8 cellular contexts compared by ENCODE assay signal in the genomic region with DNA sequence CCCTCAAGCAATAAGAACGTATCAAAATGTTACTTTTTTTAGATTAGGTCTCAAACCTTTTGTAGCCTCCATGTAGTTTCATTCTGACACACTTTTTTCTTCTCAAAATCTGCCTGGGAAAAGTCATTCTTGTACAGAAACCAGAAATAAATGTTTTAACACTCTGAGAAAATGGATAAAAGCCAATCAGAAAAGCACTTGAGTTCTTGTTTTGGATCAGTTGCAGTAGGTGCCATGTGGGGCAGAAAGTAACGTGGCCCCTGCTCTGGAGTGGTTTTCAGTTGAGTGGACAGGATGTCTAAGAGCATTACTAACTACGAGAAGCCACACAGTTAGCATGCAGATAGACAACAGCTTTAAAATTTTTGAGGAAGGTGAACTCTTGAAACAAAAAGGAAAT. TPM values are rescaled to one million over a fixed set of nuclear protein-coding genes. Genes with fewer than 3 reads are reported as not detected.
A peak's percentile ranks its signal among the peaks of the same experiment; 100 is the strongest.
DNase-seq lines count a peak whose midpoint lies in the region; ATAC-seq and TF ChIP-seq lines count a peak whose summit lies in the region.

No MANE protein-coding gene starts in this region.

- peak; percentile 63 for ATAC-seq in HG02840 (IDR thresholded peaks at IDR 0.05; ENCODE audit: low FRiP score, unreplicated experiment)
- no peak for ATAC-seq in omental fat pad (ENCODE audit: low FRiP score)

- peak overlapping the region; percentile 74 for H3K4me3 Mint-ChIP-seq in T-helper 2 cell treated with Interferon-gamma antibody and Interleukin-4, amounts not matched to agents 5 μg/mL and 100 μg/mL, for 36 hours

- TF ChIP-seq CTCF in omental fat pad (IDR thresholded peaks at IDR 0.05): no peak

- peak overlapping the region; percentile 76 for H3K27ac Mint-ChIP-seq in T-helper 2 cell treated with Interferon-gamma antibody and Interleukin-4, amounts not matched to agents 5 μg/mL and 100 μg/mL, for 36 hours

- H3K36me3 Mint-ChIP-seq in T-helper 2 cell treated with Interferon-gamma antibody and Interleukin-4, amounts not matched to agents 5 μg/mL and 100 μg/mL, for 36 hours (ENCODE audit: low read depth): peaks cover 50% of the 10 kb centered on the region

- H3K27me3 Mint-ChIP-seq in T-helper 2 cell treated with Interferon-gamma antibody and Interleukin-4, amounts not matched to agents 5 μg/mL and 100 μg/mL, for 36 hours (ENCODE audit: low read depth): no peaks in the 10 kb centered on the region

- peak; percentile 81 for DNase-seq in activated CD4-positive, alpha-beta T cell treated with anti-CD3 and anti-CD28 coated beads for 48 hours
- DNase-seq in activated CD4-positive, alpha-beta T cell treated with anti-CD3 and anti-CD28 coated beads, Interleukin-2, amount 50 U/mL, for 4 hours: no peak
- DNase-seq in T-helper 2 cell treated with Interferon-gamma antibody and Interleukin-4, amounts not matched to agents 5 μg/mL and 100 μg/mL, for 36 hours (ENCODE audit: low spot score): peak; percentile 72
- peak; percentile 32 for DNase-seq in stimulated activated CD4-positive, alpha-beta T cell treated with anti-CD3 and anti-CD28 coated beads, Interleukin-4, amount 100 ng/mL, for 1 hour
- DNase-seq in DMS153 (lab: John Stamatoyannopoulos, UW) (no peak), omental fat pad (ENCODE audit: low spot score) (no peak)
- no peak for DNase-seq in activated CD8-positive, alpha-beta memory T cell treated with anti-CD3 and anti-CD28 coated beads, Interleukin-2, amount 50 U/mL, for 48 hours

- H3K4me1 Mint-ChIP-seq in T-helper 2 cell treated with Interferon-gamma antibody and Interleukin-4, amounts not matched to agents 5 μg/mL and 100 μg/mL, for 36 hours (ENCODE audit: low read depth): peaks cover 71% of the 10 kb centered on the region

- no peaks in the 10 kb centered on the region for H3K9me3 Mint-ChIP-seq in T-helper 2 cell treated with Interferon-gamma antibody and Interleukin-4, amounts not matched to agents 5 μg/mL and 100 μg/mL, for 36 hours

RNA-seq across cellular contexts. Expression of a gene that starts 19.1 kb away (rescaled TPM):
- 10 to 100 TPM; 17.2 to 73.5 (median 42.7) TPM for total RNA-seq in omental fat pad

RNA-seq across cellular contexts. Expression of a gene that starts 29.9 kb away (rescaled TPM):
- total RNA-seq in omental fat pad: under 1 TPM in 1 of 4 donors, not detected in 3; 0.36 TPM

Comparison
In these comparisons a context has a peak if more than half of its experiments do, and no peak if none do; other contexts are left out.
1. DNase-seq: peak in activated CD4-positive, alpha-beta T cell treated with anti-CD3 and anti-CD28 coated beads for 48 hours (single experiment), T-helper 2 cell treated with Interferon-gamma antibody and Interleukin-4, amounts not matched to agents 5 μg/mL and 100 μg/mL, for 36 hours (single experiment) and stimulated activated CD4-positive, alpha-beta T cell treated with anti-CD3 and anti-CD28 coated beads, Interleukin-4, amount 100 ng/mL, for 1 hour (single experiment); none in activated CD4-positive, alpha-beta T cell treated with anti-CD3 and anti-CD28 coated beads, Interleukin-2, amount 50 U/mL, for 4 hours (0 of 2), DMS153 (single experiment), omental fat pad (single experiment) and activated CD8-positive, alpha-beta memory T cell treated with anti-CD3 and anti-CD28 coated beads, Interleukin-2, amount 50 U/mL, for 48 hours (single experiment).